ENCODE assay signal across 1 cellular context in the genomic region with DNA sequence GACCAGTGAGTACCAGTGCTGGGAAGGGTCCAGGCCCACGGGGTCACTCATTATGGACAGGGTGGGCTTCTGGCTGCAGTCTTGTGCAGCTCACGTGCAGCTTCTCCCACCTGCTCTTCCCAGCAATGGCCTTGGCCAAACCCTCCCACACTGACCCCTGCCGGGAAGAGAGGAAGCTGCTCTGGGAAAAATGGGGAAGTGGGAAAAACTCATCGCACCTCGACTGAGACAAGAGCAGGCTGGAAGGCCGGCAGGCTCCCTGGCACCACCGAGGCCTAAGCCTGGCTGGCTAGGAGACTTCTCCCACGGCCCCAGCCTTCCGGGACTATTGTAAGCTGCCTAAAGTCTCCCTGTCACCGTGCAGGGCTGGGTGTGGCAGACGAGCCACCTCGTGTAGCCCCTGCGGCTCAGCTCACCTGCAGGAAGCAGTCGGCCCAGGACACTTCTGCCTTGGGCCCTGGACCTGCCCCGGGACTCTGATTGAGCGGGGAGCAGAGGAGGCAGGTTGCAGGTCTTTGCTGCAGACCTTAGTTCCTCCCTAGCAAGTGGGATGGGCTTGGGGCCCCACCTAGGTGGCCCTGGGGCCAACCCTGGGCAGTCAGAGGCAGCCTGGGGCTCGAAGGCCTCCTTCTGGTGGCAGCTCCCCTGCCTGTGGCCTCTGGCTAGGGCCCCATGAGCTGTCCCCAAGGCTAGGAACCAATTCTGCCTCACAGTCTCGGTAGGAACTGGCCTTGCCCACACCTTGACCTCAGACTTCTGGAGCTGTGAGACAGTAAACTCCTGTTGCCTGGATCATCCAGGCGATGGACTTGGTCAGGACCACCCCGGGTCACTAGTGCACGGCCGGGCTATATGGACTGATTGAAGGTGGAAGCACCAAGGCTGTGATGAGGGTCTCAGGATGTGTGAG.
A peak's percentile ranks its signal among the peaks of the same experiment; 100 is the strongest.
TF ChIP-seq lines count a peak whose summit lies in the region.

No MANE protein-coding gene starts in this region.

TF ChIP-seq in HEK293, 187 proteins besides CTCF, POLR2A, EP300 and RAD21:
- TF ChIP-seq, protein P1, sequence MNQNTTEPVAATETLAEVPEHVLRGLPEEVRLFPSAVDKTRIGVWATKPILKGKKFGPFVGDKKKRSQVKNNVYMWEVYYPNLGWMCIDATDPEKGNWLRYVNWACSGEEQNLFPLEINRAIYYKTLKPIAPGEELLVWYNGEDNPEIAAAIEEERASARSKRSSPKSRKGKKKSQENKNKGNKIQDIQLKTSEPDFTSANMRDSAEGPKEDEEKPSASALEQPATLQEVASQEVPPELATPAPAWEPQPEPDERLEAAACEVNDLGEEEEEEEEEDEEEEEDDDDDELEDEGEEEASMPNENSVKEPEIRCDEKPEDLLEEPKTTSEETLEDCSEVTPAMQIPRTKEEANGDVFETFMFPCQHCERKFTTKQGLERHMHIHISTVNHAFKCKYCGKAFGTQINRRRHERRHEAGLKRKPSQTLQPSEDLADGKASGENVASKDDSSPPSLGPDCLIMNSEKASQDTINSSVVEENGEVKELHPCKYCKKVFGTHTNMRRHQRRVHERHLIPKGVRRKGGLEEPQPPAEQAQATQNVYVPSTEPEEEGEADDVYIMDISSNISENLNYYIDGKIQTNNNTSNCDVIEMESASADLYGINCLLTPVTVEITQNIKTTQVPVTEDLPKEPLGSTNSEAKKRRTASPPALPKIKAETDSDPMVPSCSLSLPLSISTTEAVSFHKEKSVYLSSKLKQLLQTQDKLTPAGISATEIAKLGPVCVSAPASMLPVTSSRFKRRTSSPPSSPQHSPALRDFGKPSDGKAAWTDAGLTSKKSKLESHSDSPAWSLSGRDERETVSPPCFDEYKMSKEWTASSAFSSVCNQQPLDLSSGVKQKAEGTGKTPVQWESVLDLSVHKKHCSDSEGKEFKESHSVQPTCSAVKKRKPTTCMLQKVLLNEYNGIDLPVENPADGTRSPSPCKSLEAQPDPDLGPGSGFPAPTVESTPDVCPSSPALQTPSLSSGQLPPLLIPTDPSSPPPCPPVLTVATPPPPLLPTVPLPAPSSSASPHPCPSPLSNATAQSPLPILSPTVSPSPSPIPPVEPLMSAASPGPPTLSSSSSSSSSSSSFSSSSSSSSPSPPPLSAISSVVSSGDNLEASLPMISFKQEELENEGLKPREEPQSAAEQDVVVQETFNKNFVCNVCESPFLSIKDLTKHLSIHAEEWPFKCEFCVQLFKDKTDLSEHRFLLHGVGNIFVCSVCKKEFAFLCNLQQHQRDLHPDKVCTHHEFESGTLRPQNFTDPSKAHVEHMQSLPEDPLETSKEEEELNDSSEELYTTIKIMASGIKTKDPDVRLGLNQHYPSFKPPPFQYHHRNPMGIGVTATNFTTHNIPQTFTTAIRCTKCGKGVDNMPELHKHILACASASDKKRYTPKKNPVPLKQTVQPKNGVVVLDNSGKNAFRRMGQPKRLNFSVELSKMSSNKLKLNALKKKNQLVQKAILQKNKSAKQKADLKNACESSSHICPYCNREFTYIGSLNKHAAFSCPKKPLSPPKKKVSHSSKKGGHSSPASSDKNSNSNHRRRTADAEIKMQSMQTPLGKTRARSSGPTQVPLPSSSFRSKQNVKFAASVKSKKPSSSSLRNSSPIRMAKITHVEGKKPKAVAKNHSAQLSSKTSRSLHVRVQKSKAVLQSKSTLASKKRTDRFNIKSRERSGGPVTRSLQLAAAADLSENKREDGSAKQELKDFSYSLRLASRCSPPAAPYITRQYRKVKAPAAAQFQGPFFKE (tag by site-specific recombination; IDR thresholded peaks at IDR 0.05; ENCODE audit: borderline replicate concordance): no peak
- peak; percentile 19; the same call in 1 of the 2 replicates for TF ChIP-seq ZNF341 (tag by site-specific recombination; IDR thresholded peaks at IDR 0.05; ENCODE audit: low read depth)
